ENCODE assay signal across 8 cellular contexts in the genomic region with DNA sequence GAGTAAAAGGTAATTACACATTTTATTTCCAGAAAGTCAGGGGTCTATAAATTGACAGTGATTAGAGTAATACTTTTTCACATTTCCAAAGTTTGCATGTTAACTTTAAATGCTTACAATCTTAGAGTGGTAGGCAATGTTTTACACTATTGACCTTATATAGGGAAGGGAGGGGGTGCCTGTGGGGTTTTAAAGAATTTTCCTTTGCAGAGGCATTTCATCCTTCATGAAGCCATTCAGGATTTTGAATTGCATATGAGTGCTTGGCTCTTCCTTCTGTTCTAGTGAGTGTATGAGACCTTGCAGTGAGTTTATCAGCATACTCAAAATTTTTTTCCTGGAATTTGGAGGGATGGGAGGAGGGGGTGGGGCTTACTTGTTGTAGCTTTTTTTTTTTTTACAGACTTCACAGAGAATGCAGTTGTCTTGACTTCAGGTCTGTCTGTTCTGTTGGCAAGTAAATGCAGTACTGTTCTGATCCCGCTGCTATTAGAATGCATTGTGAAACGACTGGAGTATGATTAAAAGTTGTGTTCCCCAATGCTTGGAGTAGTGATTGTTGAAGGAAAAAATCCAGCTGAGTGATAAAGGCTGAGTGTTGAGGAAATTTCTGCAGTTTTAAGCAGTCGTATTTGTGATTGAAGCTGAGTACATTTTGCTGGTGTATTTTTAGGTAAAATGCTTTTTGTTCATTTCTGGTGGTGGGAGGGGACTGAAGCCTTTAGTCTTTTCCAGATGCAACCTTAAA. TPM values are rescaled to one million over a fixed set of nuclear protein-coding genes. Genes with fewer than 3 reads are reported as not detected.
A peak's percentile ranks its signal among the peaks of the same experiment; 100 is the strongest.
DNase-seq lines count a peak whose midpoint lies in the region; ATAC-seq, FAIRE-seq and TF ChIP-seq lines count a peak whose summit lies in the region.

No MANE protein-coding gene starts in this region.

- peaks cover 69% of the 10 kb centered on the region for H4K20me1 ChIP-seq in OCI-LY7 (ENCODE audit: insufficient read depth, low read length)

- CTCF ChIA-PET in OCI-LY7 (lab: Charles Lee; ENCODE audit: unreplicated experiment) = no interaction called here

- H3K27me3 ChIP-seq in pancreas = no peaks in the 10 kb centered on the region

- DNase-seq in GM12892 (ENCODE audit: insufficient read length) = no peak
- DNase-seq in OCI-LY7 (ENCODE audit: low spot score) = no peak
- DNase-seq in epithelial cell of proximal tubule (ENCODE audit: low read depth) = no peak
- DNase-seq in pancreas = no peak
- DNase-seq in DMS153 treated with DMSO at 0.1 percent for 48 hours (lab: John Stamatoyannopoulos, UW; ENCODE audit: unreplicated experiment) = no peak
- no peak for DNase-seq in natural killer cell

- no peak overlapping the region for H3K27ac Mint-ChIP-seq in natural killer cell

- no peaks in the 10 kb centered on the region for H3K9me3 ChIP-seq in OCI-LY7 (ENCODE audit: low read length)
- H3K9me3 ChIP-seq in pancreas = no peaks in the 10 kb centered on the region

- H3K36me3 ChIP-seq in OCI-LY7 (ENCODE audit: insufficient read depth, low read length) (peaks cover 76% of the 10 kb centered on the region), pancreas (peaks cover 4 to 46% (median 23%) of the 10 kb centered on the region in 3 donors)

- H3K9me2 ChIP-seq in OCI-LY7 (ENCODE audit: insufficient read depth, low read length) = no peaks in the 10 kb centered on the region

- POLR2A ChIA-PET in OCI-LY7 (lab: Charles Lee) = interaction anchor here (0.7 to 6.7 kb wide), 5 partner anchors 16 to 86 kb away, joined by 3 to 50 read pairs (median 7); no protein-coding TSS in a partner anchor

- intact Hi-C loops in OCI-LY7 (cut with micrococcal nuclease; ENCODE audit: unreplicated experiment) (no loop called here), pancreas (cut with DNase I) (loop anchor here in 1 of 3 donors (5.0 kb wide), 1 partner anchor 82 kb away; a partner anchor contains a TSS), natural killer cell (cut with micrococcal nuclease) (loop anchor here (10.0 kb wide), 1 partner anchor 289 kb away; no protein-coding TSS in a partner anchor)

- peaks cover 43 to 53% of the 10 kb centered on the region in 2 donors for H3K4me1 Mint-ChIP-seq in natural killer cell

- H3K9me3 Mint-ChIP-seq in natural killer cell = no peaks in the 10 kb centered on the region

- H3K4me3 Mint-ChIP-seq in natural killer cell = no peak overlapping the region

- peaks cover 52% of the 10 kb centered on the region for H3K4me1 ChIP-seq in OCI-LY7 (ENCODE audit: insufficient read depth, low read length, poor library complexity, severe bottlenecking)
- peaks cover 4 to 21% (median 10%) of the 10 kb centered on the region in 3 donors for H3K4me1 ChIP-seq in pancreas

- H3K27me3 Mint-ChIP-seq in natural killer cell (ENCODE audit: low read depth in 2 of 2) = no peaks in the 10 kb centered on the region

- TF ChIP-seq POLR2A in GM12892 (IDR thresholded peaks at IDR 0.05; ENCODE audit: low read depth, low read length) = peak; percentile 78

- H3K4me3 ChIP-seq in OCI-LY7 (ENCODE audit: low read depth, low read length, poor library complexity, severe bottlenecking) (peak overlapping the region; percentile 79), epithelial cell of proximal tubule (ENCODE audit: low read depth, low read length) (peak overlapping the region; percentile 97), pancreas (peak overlapping the region; percentile 2 to 81 (median 72))

- H3K79me2 ChIP-seq in OCI-LY7 (ENCODE audit: insufficient read depth, low read depth, low read length) = peaks cover 75% of the 10 kb centered on the region

- ATAC-seq in pancreas = peak in 2 of 4 donors; percentile 1
- ATAC-seq in HG02884 (IDR thresholded peaks at IDR 0.05; ENCODE audit: unreplicated experiment) = no peak
- ATAC-seq in GM18909 (IDR thresholded peaks at IDR 0.05; ENCODE audit: poor library complexity, unreplicated experiment) = no peak
- ATAC-seq in natural killer cell = no peak

- peak overlapping the region; percentile 98 for H3K4me2 ChIP-seq in OCI-LY7 (ENCODE audit: low read length)

- TF ChIP-seq CTCF in OCI-LY7 (conservative IDR thresholded peaks at IDR 0.05; ENCODE audit: low read length) = no peak
- TF ChIP-seq CTCF in epithelial cell of proximal tubule (conservative IDR thresholded peaks at IDR 0.05; ENCODE audit: low read depth, low read length) = no peak
- TF ChIP-seq CTCF in pancreas (IDR thresholded peaks at IDR 0.05) = no peak
- TF ChIP-seq CTCF in natural killer cell (IDR thresholded peaks at IDR 0.05) = no peak

- no TSS peak for BruUV-seq in OCI-LY7 (replicated peaks; lab: Mats Ljungman, UMichigan)

- 0% methylated on average over 3 of the region's 3 CpGs for WGBS in pancreas, 2 donors

- peaks cover 11% of the 10 kb centered on the region for H3K36me3 Mint-ChIP-seq in natural killer cell

- H2AFZ ChIP-seq in OCI-LY7 (ENCODE audit: low read length) = no peak overlapping the region

- peak overlapping the region; percentile 98 for H3K27ac ChIP-seq in OCI-LY7 (ENCODE audit: low read depth, low read length, poor library complexity, severe bottlenecking)
- peak overlapping the region in 3 of 4 donors; percentile 4 to 99 (median 96) for H3K27ac ChIP-seq in pancreas

- FAIRE-seq in GM12892 (lab: Jason Lieb, UNC) (no peak), pancreas (lab: Jason Lieb, UNC) (no peak)

RNA-seq across cellular contexts. Expression of a gene that starts 5.3 kb away (rescaled TPM):
- 5,443 TPM for polyA plus RNA-seq in GM12892 (2012; ENCODE audit: missing spikeins)
- total RNA-seq in OCI-LY7 (2014; rRNA removed; shearing (Covaris generic)) = 3,446 and 3,598 TPM in 2 replicates
- total RNA-seq in OCI-LY7 (2022) (5,974 and 7,097 TPM in 2 replicates), epithelial cell of proximal tubule (343 and 1,362 TPM in 2 replicates), pancreas (1,000 to 10,000 TPM; 2,360 to 5,615 (median 3,481) TPM), natural killer cell (over 10,000 TPM; 32,911 to 36,726 (median 33,502) TPM)
- polyA plus RNA-seq in pancreas = 1,000 to 10,000 TPM in 1 of 2 donors, 100 to 1,000 TPM in 1; 251 to 2,313 TPM

RNA-seq across cellular contexts. Expression of a gene that starts 20.8 kb away (rescaled TPM):
- 24.6 TPM for polyA plus RNA-seq in GM12892 (2012; ENCODE audit: missing spikeins)
- total RNA-seq in OCI-LY7 (2014; rRNA removed; shearing (Covaris generic)) = 43.2 and 56.8 TPM in 2 replicates
- total RNA-seq in OCI-LY7 (2022) (62.9 and 70.0 TPM in 2 replicates), epithelial cell of proximal tubule (81.2 and 101 TPM in 2 replicates), pancreas (10 to 100 TPM; 40.1 to 49.4 (median 41.2) TPM), natural killer cell (10 to 100 TPM; 61.7 to 79.9 (median 71.3) TPM)
- 10 to 100 TPM; 68.9 to 83.9 TPM for polyA plus RNA-seq in pancreas

RNA-seq across cellular contexts. Expression of a gene that starts 54.1 kb away (rescaled TPM):
- polyA plus RNA-seq in GM12892 (2012; ENCODE audit: missing spikeins) = 3.7 TPM
- total RNA-seq in OCI-LY7 (2014; rRNA removed; shearing (Covaris generic)) = 11.2 and 17.4 TPM in 2 replicates
- total RNA-seq in OCI-LY7 (2022) = 10.0 and 13.8 TPM in 2 replicates
- 34.9 and 102 TPM in 2 replicates for total RNA-seq in epithelial cell of proximal tubule
- 100 to 1,000 TPM in 1 of 6 donors, 10 to 100 TPM in 5; 44.7 to 119 (median 63.4) TPM for total RNA-seq in pancreas
- polyA plus RNA-seq in pancreas = 100 to 1,000 TPM; 118 to 151 TPM
- total RNA-seq in natural killer cell = 100 to 1,000 TPM; 121 to 155 (median 140) TPM

Comparison
In these comparisons a context has a peak if more than half of its experiments do, and no peak if none do; other contexts are left out.
1. RNA of a gene that starts 5.3 kb away (total RNA-seq): 32,911 to 36,726 TPM in natural killer cell; 3,446 to 7,097 TPM in OCI-LY7, 2,360 to 5,615 TPM in pancreas and 343 to 1,362 TPM in epithelial cell of proximal tubule; every median in the first group is over 4 times any median in the second.
2. Peak in every context shown above with its lines, with median percentiles within 50 percentile points of each other: H3K4me3 ChIP-seq.